Comparison of ENCODE assay signal across 22 cellular contexts in genomic region chr13:90171649-90172048, GRCh38.
"Had no signal": no experiment of that assay in that cellular context is flagged by ENCODE, and none has a peak within 500 bp of the region (broad histone marks: within the 10 kb centered on the region; RNA-seq: fewer than 3 reads in every experiment).

No MANE protein-coding gene starts in this region.

- H3K27ac ChIP-seq: breast epithelium, pancreas, tibial artery, uterus had no signal

- ATAC-seq: activated CD8-positive, alpha-beta T cell treated with anti-CD3 and anti-CD28 coated beads for 36 hours; activated T-cell treated with anti-CD3 and anti-CD28 coated beads, Interleukin-2, amount 50 U/mL, for 4 hours; left lobe of liver; pancreas; WTC11 had no signal

- H3K27ac Mint-ChIP-seq: activated CD8-positive, alpha-beta T cell treated with anti-CD3 and anti-CD28 coated beads for 36 hours; activated naive CD8-positive, alpha-beta T cell treated with anti-CD3 and anti-CD28 coated beads for 36 hours; dendritic cell treated with granulocyte-macrophage colony-stimulating factor and Interleukin-4, amounts not matched to agents 40 ng/mL and 50 ng/mL, for 4 days; naive B cell; WTC11 had no signal

- H3K9me3 ChIP-seq: breast epithelium, pancreas, tibial artery, uterus had no signal

- H3K27me3 Mint-ChIP-seq: activated CD8-positive, alpha-beta T cell treated with anti-CD3 and anti-CD28 coated beads for 36 hours; activated naive CD8-positive, alpha-beta T cell treated with anti-CD3 and anti-CD28 coated beads for 36 hours; dendritic cell treated with granulocyte-macrophage colony-stimulating factor and Interleukin-4, amounts not matched to agents 40 ng/mL and 50 ng/mL, for 4 days; naive B cell had no signal

- H3K4me1 ChIP-seq: breast epithelium, pancreas, tibial artery, uterus had no signal

- H3K4me3 Mint-ChIP-seq: activated CD8-positive, alpha-beta T cell treated with anti-CD3 and anti-CD28 coated beads for 36 hours; activated naive CD8-positive, alpha-beta T cell treated with anti-CD3 and anti-CD28 coated beads for 36 hours; activated T-cell treated with anti-CD3 and anti-CD28 coated beads, Interleukin-2, amount 50 U/mL, for 4 hours; dendritic cell treated with granulocyte-macrophage colony-stimulating factor and Interleukin-4, amounts not matched to agents 40 ng/mL and 50 ng/mL, for 4 days; naive B cell; WTC11 had no signal

- H3K4me3 ChIP-seq: breast epithelium, pancreas, tibial artery, uterus had no signal

- H3K9me3 Mint-ChIP-seq: WTC11 had no signal

- H3K36me3 ChIP-seq: breast epithelium, pancreas, tibial artery, uterus had no signal

- DNase-seq: activated CD4-positive, alpha-beta T cell treated with anti-CD3 and anti-CD28 coated beads for 48 hours; activated CD8-positive, alpha-beta T cell treated with anti-CD3 and anti-CD28 coated beads for 36 hours; activated gamma-delta T cell treated with Interleukin-2 at 50 U/mL for 16 hours; activated naive CD8-positive, alpha-beta T cell treated with anti-CD3 and anti-CD28 coated beads for 36 hours; activated T-cell treated with anti-CD3 and anti-CD28 coated beads, Interleukin-2, amount 50 U/mL, for 4 hours; anterior cingulate cortex; cerebellar nuclear complex; effector memory CD4-positive, alpha-beta T cell; hippocampal formation; naive B cell; pancreas; stimulated activated CD4-positive, alpha-beta T cell treated with anti-CD3 and anti-CD28 coated beads, Interleukin-15, amount 100 ng/mL, for 24 hours; stimulated activated CD4-positive, alpha-beta T cell treated with anti-CD3 and anti-CD28 coated beads, Interleukin-4, amount 100 ng/mL, for 1 hour; stimulated activated naive CD4-positive, alpha-beta T cell; tibial artery; uterus had no signal

- H3K27me3 ChIP-seq: breast epithelium, pancreas, tibial artery, uterus had no signal

- FAIRE-seq: keratinocyte, pancreas, TTC549 had no signal

- H3K4me1 Mint-ChIP-seq: activated naive CD8-positive, alpha-beta T cell treated with anti-CD3 and anti-CD28 coated beads for 36 hours; naive B cell had no signal

- H3K36me3 Mint-ChIP-seq: activated naive CD8-positive, alpha-beta T cell treated with anti-CD3 and anti-CD28 coated beads for 36 hours; naive B cell; WTC11 had no signal
